Comparison of ENCODE assay signal across 21 cellular contexts in the genomic region with DNA sequence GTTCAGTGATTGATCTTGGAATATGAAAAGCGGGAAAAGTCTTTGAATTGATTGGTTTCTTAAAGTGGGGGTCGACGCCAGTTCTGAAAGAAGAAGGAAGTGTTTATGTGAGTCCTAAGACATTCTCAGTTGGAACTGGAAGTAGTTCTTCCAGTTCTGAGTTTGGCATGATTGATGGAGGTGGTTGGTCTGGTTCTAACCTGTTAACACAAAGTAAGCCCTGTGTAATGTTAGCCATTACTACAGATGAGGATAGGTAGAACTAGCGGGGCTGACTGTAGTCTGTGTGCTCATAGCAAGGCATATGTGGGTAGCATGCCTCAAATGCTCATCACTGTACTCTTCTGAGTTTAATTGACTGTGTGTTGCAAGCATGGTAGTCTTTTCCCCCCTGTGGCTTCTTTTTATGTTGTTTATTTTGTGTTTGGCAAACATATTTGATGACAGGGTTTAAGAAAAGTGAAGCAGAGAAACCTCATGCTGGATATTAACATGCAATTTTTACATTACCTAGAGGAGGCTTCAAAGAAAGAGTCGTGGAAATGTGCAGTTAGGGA. TPM values are rescaled to one million over a fixed set of nuclear protein-coding genes. Genes with fewer than 3 reads are reported as not detected.
A peak's percentile ranks its signal among the peaks of the same experiment; 100 is the strongest.
DNase-seq lines count a peak whose midpoint lies in the region; ATAC-seq, FAIRE-seq and TF ChIP-seq lines count a peak whose summit lies in the region.
"Had no signal": no experiment of that assay in that cellular context is flagged by ENCODE, and none has a peak within 500 bp of the region (broad histone marks: within the 10 kb centered on the region; RNA-seq: fewer than 3 reads in every experiment).

No MANE protein-coding gene starts in this region.

- H3K79me1 ChIP-seq in trophoblast cell (ENCODE audit: low read length): peaks cover 2% of the 10 kb centered on the region

- H3K23ac ChIP-seq in trophoblast cell (ENCODE audit: low read length): no peak overlapping the region

- peak; percentile 12 for DNase-seq in DMS79 treated with DMSO at 0.1 percent for 48 hours (lab: John Stamatoyannopoulos, UW)
- DNase-seq in DMS79 (lab: John Stamatoyannopoulos, UW): no peak
- DNase-seq in HT-29 (ENCODE audit: low spot score): peak; percentile 58
- DNase-seq in bronchial epithelial cell (ENCODE audit: low read depth): peak; percentile 79
- DNase-seq in trophoblast cell: peak; percentile 86 to 90
- DNase-seq in mucosa of gallbladder (ENCODE audit: low spot score): no peak
- DNase-seq in cerebellum (ENCODE audit: low spot score): no peak
- DNase-seq: activated CD4-positive, alpha-beta T cell treated with anti-CD3 and anti-CD28 coated beads, Interleukin-2, amount 50 U/mL, for 4 hours; activated T-cell treated with anti-CD3 and anti-CD28 coated beads for 4 hours; CD4-positive, CD25-positive, alpha-beta regulatory T cell; hippocampal formation; kidney glomerular epithelial cell; NCI-H1048; NCI-H2171 treated with DMSO at 0.1 percent for 48 hours; SHP77; T-cell; upper lobe of left lung had no signal

- peak; percentile 80 for FAIRE-seq in bronchial epithelial cell (lab: Jason Lieb, UNC)

- H3K9ac ChIP-seq in trophoblast cell (ENCODE audit: low read length): no peak overlapping the region

- no peak overlapping the region for H3K4me2 ChIP-seq in trophoblast cell (ENCODE audit: low read length)

- H3K9me3 ChIP-seq in trophoblast cell (ENCODE audit: insufficient read depth, low read depth, low read length): no peaks in the 10 kb centered on the region
- H3K9me3 ChIP-seq: upper lobe of left lung had no signal

- H3K4me3 ChIP-seq in bronchial epithelial cell (ENCODE audit: low read depth, low read length) (no peak overlapping the region), trophoblast cell (ENCODE audit: low read depth, low read length) (no peak overlapping the region)
- H3K4me3 ChIP-seq: upper lobe of left lung had no signal

- no peaks in the 10 kb centered on the region for H3K4me1 ChIP-seq in trophoblast cell (ENCODE audit: control insufficient read depth in 1 of 2, insufficient read depth in 2 of 2, low read length in 2 of 2)
- H3K4me1 ChIP-seq: upper lobe of left lung had no signal

- H2AK5ac ChIP-seq in trophoblast cell (ENCODE audit: low read length): no peak overlapping the region

- H4K8ac ChIP-seq in trophoblast cell (ENCODE audit: low read depth, low read length): no peak overlapping the region

- H4K12ac ChIP-seq in trophoblast cell (ENCODE audit: low read depth, low read length): no peak overlapping the region

- H2BK5ac ChIP-seq in trophoblast cell (ENCODE audit: low read depth, low read length, poor library complexity): no peak overlapping the region

- H4K91ac ChIP-seq in trophoblast cell (ENCODE audit: low read depth, low read length): no peak overlapping the region

- no peak overlapping the region for H2AFZ ChIP-seq in trophoblast cell (ENCODE audit: insufficient read depth, low read length, poor library complexity)

- no peak for TF ChIP-seq POLR2A in GM18505 (IDR thresholded peaks at IDR 0.05; ENCODE audit: borderline replicate concordance, extremely low read depth, insufficient read depth, insufficient read length)

- no peak overlapping the region for H3K4ac ChIP-seq in trophoblast cell (ENCODE audit: low read depth, low read length)

- no peak for ATAC-seq in GM18505 (IDR thresholded peaks at IDR 0.05; ENCODE audit: unreplicated experiment)
- ATAC-seq: activated naive CD4-positive, alpha-beta T cell treated with anti-CD3 and anti-CD28 coated beads, Interleukin-2, amount 50 U/mL, for 72 hours; stimulated activated memory B cell treated with anti-CD40 and anti-IgM and Interleukin-4, amounts not matched to agents 10 μg/mL and 1 μg/mL and 100 μg/mL, for 72 hours; T-cell had no signal

- no peak for TF ChIP-seq CTCF in bronchial epithelial cell (IDR thresholded peaks at IDR 0.05; ENCODE audit: insufficient read depth, low read length, severe bottlenecking)

- no peaks in the 10 kb centered on the region for H3K79me2 ChIP-seq in trophoblast cell (ENCODE audit: control insufficient read depth, insufficient read depth, low read length, poor library complexity)

- no peak overlapping the region for H2BK120ac ChIP-seq in trophoblast cell (ENCODE audit: insufficient read depth, low read length, poor library complexity)

- no peak overlapping the region for H3K18ac ChIP-seq in trophoblast cell (ENCODE audit: low read length)

- no CpG with 5 or more reads among the region's 5 CpGs for WGBS in trophoblast cell (ENCODE audit: extremely low coverage, insufficient coverage, insufficient read length)

- H3K36me3 ChIP-seq in bronchial epithelial cell (ENCODE audit: control insufficient read depth, insufficient read depth, low read length) (no peaks in the 10 kb centered on the region), trophoblast cell (ENCODE audit: control insufficient read depth in 1 of 2, insufficient read depth in 2 of 2, low read length in 2 of 2) (no peaks in the 10 kb centered on the region)
- H3K36me3 ChIP-seq: upper lobe of left lung had no signal

- no peak overlapping the region for H3K27ac ChIP-seq in trophoblast cell (ENCODE audit: low read depth, low read length)
- H3K27ac ChIP-seq: upper lobe of left lung had no signal

- no peaks in the 10 kb centered on the region for H3K27me3 ChIP-seq in bronchial epithelial cell (ENCODE audit: control insufficient read depth, insufficient read depth, low read length)
- no peaks in the 10 kb centered on the region for H3K27me3 ChIP-seq in trophoblast cell (ENCODE audit: insufficient read depth, low read length)
- H3K27me3 ChIP-seq: upper lobe of left lung had no signal

- no peak overlapping the region for H2BK12ac ChIP-seq in trophoblast cell (ENCODE audit: low read length)

- no peak overlapping the region for H3K14ac ChIP-seq in trophoblast cell (ENCODE audit: low read length)

RNA-seq across cellular contexts. Expression of gene CITED2, which starts 24.9 kb away (rescaled TPM):
- total RNA-seq in HT-29 (2014; rRNA removed; shearing (Covaris generic)): 31.3 and 44.4 TPM in 2 replicates
- total RNA-seq in bronchial epithelial cell (10.3 and 12.3 TPM in 2 replicates), mucosa of gallbladder (176 TPM), cerebellum (53.0 TPM)
- polyA plus RNA-seq in trophoblast cell (2013): 250 and 268 TPM in 2 replicates

RNA-seq across cellular contexts. Expression of gene TXLNB, which starts 57.7 kb away (rescaled TPM):
- not detected in 2 replicates for total RNA-seq in HT-29 (2014; rRNA removed; shearing (Covaris generic))
- total RNA-seq in bronchial epithelial cell: under 0.01 TPM in 1 of 2 replicates, not detected in the other
- 0.03 TPM in 2 replicates for polyA plus RNA-seq in trophoblast cell (2013)
- 0.75 TPM for total RNA-seq in mucosa of gallbladder
- total RNA-seq in cerebellum: 0.73 TPM
- polyA plus RNA-seq: neural cell had no signal

Comparison
In these comparisons a context has a peak if more than half of its experiments do, and no peak if none do; other contexts are left out.
1. DNase-seq: peak in DMS79 treated with DMSO at 0.1 percent for 48 hours (single experiment), HT-29 (single experiment), bronchial epithelial cell (single experiment) and trophoblast cell (2 of 2); none in DMS79 (single experiment), mucosa of gallbladder (single experiment) and cerebellum (single experiment).